Comparison of ENCODE assay signal across 13 cellular contexts in the genomic region with DNA sequence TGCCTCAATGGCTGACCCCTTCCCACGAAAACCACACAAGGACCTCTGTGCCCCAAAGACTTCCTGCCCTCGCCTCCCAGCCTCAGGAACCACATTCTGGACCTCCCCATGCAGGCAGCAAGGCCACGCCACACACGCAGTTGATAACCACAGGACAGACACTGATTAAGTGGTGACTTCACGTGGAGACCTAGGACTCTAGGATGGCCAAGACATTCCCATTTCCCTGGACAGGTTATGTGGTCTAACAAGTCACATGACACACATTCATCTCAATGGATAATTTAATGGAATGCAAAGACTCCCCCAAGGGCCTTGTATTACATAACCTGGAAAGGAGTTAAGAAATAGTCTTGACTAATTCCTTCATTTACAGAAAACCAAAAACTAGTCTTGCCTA.
DNase-seq lines count a peak whose midpoint lies in the region; ATAC-seq and TF ChIP-seq lines count a peak whose summit lies in the region.
"Had no signal": no experiment of that assay in that cellular context is flagged by ENCODE, and none has a peak within 500 bp of the region (broad histone marks: within the 10 kb centered on the region; RNA-seq: fewer than 3 reads in every experiment).

No MANE protein-coding gene starts in this region.

- BruUV-seq in Caco-2 (replicated peaks; lab: Mats Ljungman, UMichigan), result no TSS peak

- H3K9me3 Mint-ChIP-seq in Caco-2 (ENCODE audit: unreplicated experiment), result no peaks in the 10 kb centered on the region
- no peaks in the 10 kb centered on the region for H3K9me3 Mint-ChIP-seq in activated naive CD8-positive, alpha-beta T cell treated with anti-CD3 and anti-CD28 coated beads for 36 hours

- no peak overlapping the region for H3K4me3 Mint-ChIP-seq in Caco-2 (ENCODE audit: unreplicated experiment)
- H3K4me3 Mint-ChIP-seq in activated naive CD8-positive, alpha-beta T cell treated with anti-CD3 and anti-CD28 coated beads for 36 hours, result no peak overlapping the region

- DNase-seq in AG08395 (ENCODE audit: low spot score), result peak; percentile 43
- DNase-seq in Caco-2, result no peak
- no peak for DNase-seq in activated naive CD8-positive, alpha-beta T cell treated with anti-CD3 and anti-CD28 coated beads for 36 hours
- DNase-seq in islet precursor cell, result peak; percentile 23
- no peak for DNase-seq in aorta
- no peak for DNase-seq in MG63
- no peak for DNase-seq in NCI-H1105 (lab: John Stamatoyannopoulos, UW)
- DNase-seq: KG1, NCI-H446 had no signal

- CTCF ChIA-PET in Caco-2 (lab: Charles Lee), result no interaction called here

- H3K36me3 ChIP-seq in Caco-2 (ENCODE audit: control insufficient read depth, insufficient read depth, low read length) (peaks cover 30% of the 10 kb centered on the region), aorta (ENCODE audit: control insufficient read depth in 1 of 2, insufficient read depth in 2 of 2, low read length in 1 of 2) (peaks cover 2 to 16% of the 10 kb centered on the region in 2 donors), MG63 (peaks cover 88% of the 10 kb centered on the region)

- H3K9me3 ChIP-seq in Caco-2 (no peaks in the 10 kb centered on the region), aorta (ENCODE audit: control insufficient read depth, low read length) (no peaks in the 10 kb centered on the region), MG63 (no peaks in the 10 kb centered on the region)
- H3K9me3 ChIP-seq: right atrium auricular region had no signal

- ATAC-seq in aorta (ENCODE audit: low FRiP score) (no peak), HG02678 (IDR thresholded peaks at IDR 0.05; ENCODE audit: unreplicated experiment) (no peak)
- ATAC-seq: GM12878, Right ventricle myocardium inferior had no signal

- H3K27me3 ChIP-seq in Caco-2 (replicated peaks; ENCODE audit: control insufficient read depth, insufficient read depth, low read length), result no peaks in the 10 kb centered on the region
- H3K27me3 ChIP-seq in aorta (ENCODE audit: control insufficient read depth in 1 of 2, insufficient read depth in 2 of 2, low read length in 1 of 2), result no peaks in the 10 kb centered on the region
- no peaks in the 10 kb centered on the region for H3K27me3 ChIP-seq in MG63
- H3K27me3 ChIP-seq: right atrium auricular region had no signal

- H3K36me3 Mint-ChIP-seq in Caco-2 (ENCODE audit: insufficient read depth, unreplicated experiment), result peaks cover 96% of the 10 kb centered on the region
- H3K36me3 Mint-ChIP-seq in activated naive CD8-positive, alpha-beta T cell treated with anti-CD3 and anti-CD28 coated beads for 36 hours, result peaks cover 20% of the 10 kb centered on the region

- H3K4me1 ChIP-seq in Caco-2 (no peaks in the 10 kb centered on the region), aorta (ENCODE audit: control insufficient read depth in 1 of 2, insufficient read depth in 2 of 2, low read length in 2 of 2) (no peaks in the 10 kb centered on the region)

- H3K4me1 Mint-ChIP-seq in Caco-2 (ENCODE audit: low read depth, unreplicated experiment), result peaks cover 5% of the 10 kb centered on the region
- H3K4me1 Mint-ChIP-seq in activated naive CD8-positive, alpha-beta T cell treated with anti-CD3 and anti-CD28 coated beads for 36 hours, result peaks cover 26% of the 10 kb centered on the region

- H3K27ac Mint-ChIP-seq in Caco-2 (ENCODE audit: unreplicated experiment), result peak overlapping the region; percentile 37
- peak overlapping the region; percentile 69 for H3K27ac Mint-ChIP-seq in activated naive CD8-positive, alpha-beta T cell treated with anti-CD3 and anti-CD28 coated beads for 36 hours

- TF ChIP-seq CTCF in Caco-2 (IDR thresholded peaks at IDR 0.05; ENCODE audit: insufficient read depth in 1 of 2, low read depth in 1 of 2, low read length in 1 of 2, severe bottlenecking in 1 of 2, unreplicated experiment in 1 of 2), result no peak

- 86 to 94% methylated on average over 5 of the region's 5 CpGs for WGBS in aorta, 2 donors

- POLR2A ChIA-PET in Caco-2 (lab: Charles Lee), result no interaction called here

- H3K27me3 Mint-ChIP-seq in Caco-2 (ENCODE audit: insufficient read depth, unreplicated experiment), result no peaks in the 10 kb centered on the region
- no peaks in the 10 kb centered on the region for H3K27me3 Mint-ChIP-seq in activated naive CD8-positive, alpha-beta T cell treated with anti-CD3 and anti-CD28 coated beads for 36 hours

- no peak overlapping the region for H3K4me3 ChIP-seq in Caco-2 (ENCODE audit: low read depth, low read length)
- H3K4me3 ChIP-seq in aorta (ENCODE audit: low read length in 2 of 2), result no peak overlapping the region
- no peak overlapping the region for H3K4me3 ChIP-seq in MG63
- H3K4me3 ChIP-seq: GM12878, right atrium auricular region had no signal

- no peak overlapping the region for H3K27ac ChIP-seq in aorta (ENCODE audit: low read depth in 1 of 2, low read length in 2 of 2)
- H3K27ac ChIP-seq: right atrium auricular region had no signal

- intact Hi-C loops in Caco-2 (cut with micrococcal nuclease; ENCODE audit: unreplicated experiment), result no loop called here
- intact Hi-C loops in aorta (cut with DNase I), result no loop called here

Comparison
In these comparisons a context has a peak if more than half of its experiments do, and no peak if none do; other contexts are left out.
1. DNase-seq: peak in AG08395 (single experiment) and islet precursor cell (single experiment); none in Caco-2 (0 of 2), activated naive CD8-positive, alpha-beta T cell treated with anti-CD3 and anti-CD28 coated beads for 36 hours (single experiment), aorta (0 of 2), MG63 (single experiment) and NCI-H1105 (single experiment).